16 cellular contexts compared by ENCODE assay signal in the genomic region with DNA sequence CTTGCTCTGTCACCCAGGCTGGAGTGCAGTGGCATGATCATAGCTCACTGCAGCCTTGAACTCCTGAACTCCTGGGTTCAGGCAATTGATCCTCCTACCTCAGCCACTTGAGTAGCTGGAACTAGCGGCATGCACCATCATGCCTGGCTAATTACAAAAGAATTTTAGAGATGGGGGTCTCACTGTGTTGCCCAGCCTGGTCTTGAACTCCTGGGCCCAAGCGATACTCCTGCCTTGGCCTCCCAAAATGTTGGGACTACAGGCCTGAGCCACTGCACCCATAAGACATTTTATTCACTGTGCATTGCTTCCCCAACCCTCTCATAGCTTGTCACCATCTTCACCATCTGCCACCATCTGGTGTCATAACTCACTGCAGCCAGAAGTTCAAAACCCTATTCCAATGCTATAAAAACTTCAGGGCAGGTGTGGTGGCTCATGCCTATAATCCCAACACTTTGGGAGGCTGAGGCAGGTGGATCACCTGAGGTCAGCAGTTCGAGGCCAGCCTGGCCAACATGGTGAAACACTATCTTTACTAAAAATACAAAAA.
"Had no signal": no experiment of that assay in that cellular context is flagged by ENCODE, and none has a peak within 500 bp of the region (broad histone marks: within the 10 kb centered on the region; RNA-seq: fewer than 3 reads in every experiment).

No MANE protein-coding gene starts in this region.

- H3K36me3 ChIP-seq: colonic mucosa, esophagus muscularis mucosa, neural progenitor cell, upper lobe of left lung had no signal

- H3K9me3 ChIP-seq: colonic mucosa, testis had no signal

- H3K4me1 ChIP-seq: colonic mucosa had no signal

- H3K36me3 Mint-ChIP-seq: neural progenitor cell had no signal

- H3K4me2 ChIP-seq: neural progenitor cell had no signal

- H3K4me3 Mint-ChIP-seq: activated CD4-positive, alpha-beta T cell treated with anti-CD3 and anti-CD28 coated beads, Interleukin-2, amount 10 ng/mL, durations not matched to agents 24 days and 14 days; activated CD8-positive, alpha-beta T cell treated with anti-CD3 and anti-CD28 coated beads, Interleukin-2, amount 10 ng/mL, durations not matched to agents 7 days and 5 days; activated naive CD8-positive, alpha-beta T cell; naive B cell; neural progenitor cell; stimulated activated naive CD8-positive, alpha-beta T cell treated with anti-CD3 and anti-CD28 coated beads, Interleukin-15, amount 100 ng/mL, for 72 hours had no signal

- H2AFZ ChIP-seq: neural progenitor cell had no signal

- H3K27me3 Mint-ChIP-seq: activated CD4-positive, alpha-beta T cell treated with anti-CD3 and anti-CD28 coated beads, Interleukin-2, amount 10 ng/mL, durations not matched to agents 24 days and 14 days; activated naive CD8-positive, alpha-beta T cell; stimulated activated naive CD8-positive, alpha-beta T cell treated with anti-CD3 and anti-CD28 coated beads, Interleukin-15, amount 100 ng/mL, for 72 hours had no signal

- DNase-seq: activated CD4-positive, alpha-beta T cell treated with anti-CD3 and anti-CD28 coated beads, Interleukin-2, amount 10 ng/mL, durations not matched to agents 24 days and 14 days; activated CD4-positive, CD25-positive, alpha-beta regulatory T cell; activated CD8-positive, alpha-beta memory T cell treated with anti-CD3 and anti-CD28 coated beads, Interleukin-2, amount 50 U/mL, for 4 hours; activated CD8-positive, alpha-beta T cell treated with anti-CD3 and anti-CD28 coated beads, Interleukin-2, amount 10 ng/mL, durations not matched to agents 7 days and 5 days; activated effector memory CD4-positive, alpha-beta T cell treated with anti-CD3 and anti-CD28 coated beads, Interleukin-2, amount 50 U/mL, for 16 hours; activated T-cell treated with anti-CD3 and anti-CD28 coated beads, Interleukin-2, amount 50 U/mL, for 48 hours; amniotic stem cell; colonic mucosa; islet precursor cell; naive B cell; stimulated activated naive CD8-positive, alpha-beta T cell treated with anti-CD3 and anti-CD28 coated beads, Interleukin-15, amount 100 ng/mL, for 72 hours; testis; upper lobe of left lung had no signal

- H3K9ac ChIP-seq: neural progenitor cell had no signal

- H3K4me1 Mint-ChIP-seq: activated CD4-positive, alpha-beta T cell treated with anti-CD3 and anti-CD28 coated beads, Interleukin-2, amount 10 ng/mL, durations not matched to agents 24 days and 14 days had no signal

- H3K27ac Mint-ChIP-seq: activated CD4-positive, alpha-beta T cell treated with anti-CD3 and anti-CD28 coated beads, Interleukin-2, amount 10 ng/mL, durations not matched to agents 24 days and 14 days; activated CD8-positive, alpha-beta T cell treated with anti-CD3 and anti-CD28 coated beads, Interleukin-2, amount 10 ng/mL, durations not matched to agents 7 days and 5 days; activated naive CD8-positive, alpha-beta T cell; naive B cell; neural progenitor cell; stimulated activated naive CD8-positive, alpha-beta T cell treated with anti-CD3 and anti-CD28 coated beads, Interleukin-15, amount 100 ng/mL, for 72 hours had no signal

- H3K27ac ChIP-seq: esophagus muscularis mucosa, neural progenitor cell, testis had no signal

- H3K4me3 ChIP-seq: colonic mucosa, esophagus muscularis mucosa, neural progenitor cell, testis had no signal

- H3K27me3 ChIP-seq: colonic mucosa, neural progenitor cell, testis, upper lobe of left lung had no signal

- ATAC-seq: activated CD8-positive, alpha-beta T cell treated with anti-CD3 and anti-CD28 coated beads, Interleukin-2, amount 10 ng/mL, durations not matched to agents 7 days and 5 days; stimulated activated naive CD8-positive, alpha-beta T cell treated with anti-CD3 and anti-CD28 coated beads, Interleukin-15, amount 100 ng/mL, for 72 hours had no signal
